ENCODE assay signal across 23 cellular contexts in genomic region chr16:78106659-78107058, GRCh38. TPM values are rescaled to one million over a fixed set of nuclear protein-coding genes. Genes with fewer than 3 reads are reported as not detected.
DNase-seq lines count a peak whose midpoint lies in the region; ATAC-seq and TF ChIP-seq lines count a peak whose summit lies in the region.
"Had no signal": no experiment of that assay in that cellular context is flagged by ENCODE, and none has a peak within 500 bp of the region (broad histone marks: within the 10 kb centered on the region; RNA-seq: fewer than 3 reads in every experiment).

No MANE protein-coding gene starts in this region.

- no peak overlapping the region for H3K4me3 ChIP-seq in left ventricle myocardium inferior
- H3K4me3 ChIP-seq: SJSA1 had no signal

- no peaks in the 10 kb centered on the region for H3K27me3 ChIP-seq in left ventricle myocardium inferior (ENCODE audit: low read depth)
- H3K27me3 ChIP-seq: SJSA1 had no signal

- CTCF ChIA-PET in GM10248 (lab: Yijun Ruan, JAX): no interaction called here

- H3K27ac ChIP-seq in left ventricle myocardium inferior (replicated peaks): no peak overlapping the region
- H3K27ac ChIP-seq: SJSA1 had no signal

- intact Hi-C loops in Right ventricle myocardium superior (cut with DNase I) (no loop called here), left ventricle myocardium inferior (cut with micrococcal nuclease) (no loop called here)

- peaks cover 8% of the 10 kb centered on the region for H3K4me1 Mint-ChIP-seq in T-helper 17 cell

- H3K4me3 Mint-ChIP-seq in T-helper 17 cell: no peak overlapping the region
- H3K4me3 Mint-ChIP-seq: CD8-positive, alpha-beta memory T cell had no signal

- H3K36me3 ChIP-seq in left ventricle myocardium inferior: peaks cover 28% of the 10 kb centered on the region
- H3K36me3 ChIP-seq: SJSA1 had no signal

- no peaks in the 10 kb centered on the region for H3K27me3 Mint-ChIP-seq in T-helper 17 cell
- H3K27me3 Mint-ChIP-seq: CD8-positive, alpha-beta memory T cell had no signal

- POLR2A ChIA-PET in GM10248 (lab: Yijun Ruan, JAX): no interaction called here

- no peaks in the 10 kb centered on the region for H3K9me3 ChIP-seq in left ventricle myocardium inferior (replicated peaks)
- H3K9me3 ChIP-seq in T-helper 17 cell (ENCODE audit: control insufficient read depth, low read length, poor library complexity, severe bottlenecking): no peaks in the 10 kb centered on the region
- H3K9me3 ChIP-seq: SJSA1 had no signal

- ATAC-seq in Right ventricle myocardium superior (ENCODE audit: poor library complexity) (peak; percentile 63), T-helper 17 cell (no peak), HG02759 (IDR thresholded peaks at IDR 0.05; ENCODE audit: unreplicated experiment) (no peak), GM18519 (IDR thresholded peaks at IDR 0.05; ENCODE audit: low FRiP score, unreplicated experiment) (no peak)
- ATAC-seq: Panc1 had no signal

- TF ChIP-seq CTCF in left ventricle myocardium inferior (IDR thresholded peaks at IDR 0.05; ENCODE audit: borderline replicate concordance): no peak
- no peak for TF ChIP-seq CTCF in GM10248 (IDR thresholded peaks at IDR 0.05; ENCODE audit: control extremely low read depth, extremely low read depth, low read depth, missing control alignments)

- H3K36me3 Mint-ChIP-seq in T-helper 17 cell (ENCODE audit: low read depth): peaks cover 7% of the 10 kb centered on the region

- H3K27ac Mint-ChIP-seq in T-helper 17 cell: peak overlapping the region; percentile 34
- H3K27ac Mint-ChIP-seq: CD8-positive, alpha-beta memory T cell had no signal

- peaks cover 16% of the 10 kb centered on the region for H3K4me1 ChIP-seq in left ventricle myocardium inferior
- H3K4me1 ChIP-seq: SJSA1 had no signal

- DNase-seq in Right ventricle myocardium superior: no peak
- DNase-seq in left ventricle myocardium inferior: no peak
- DNase-seq in T-helper 17 cell: no peak
- peak; percentile 70 for DNase-seq in left kidney (ENCODE audit: low read depth, low spot score)
- DNase-seq in GM10248 (ENCODE audit: extremely low spot score): no peak
- DNase-seq: AML-193; Calu3; CD8-positive, alpha-beta memory T cell; DMS153; GF-D8; H7; KBM-7; MM.1S; NCI-H1048; NCI-H1417 treated with DMSO at 0.1 percent for 48 hours; NCI-H187 treated with DMSO at 0.1 percent for 48 hours; NCI-H2171; NCI-H524 treated with DMSO at 0.1 percent for 48 hours; NCI-H82 had no signal

RNA-seq across cellular contexts. Expression of gene WWOX, which starts 7.2 kb away (rescaled TPM):
- total RNA-seq in Right ventricle myocardium superior (11.5 TPM), left ventricle myocardium inferior (8.9 TPM), T-helper 17 cell (10 to 100 TPM; 26.8 to 29.7 TPM)
